ENCODE assay signal across 2 cellular contexts in genomic region chr16:59440-60059, GRCh38.
A peak's percentile ranks its signal among the peaks of the same experiment; 100 is the strongest.
TF ChIP-seq lines count a peak whose summit lies in the region.

No MANE protein-coding gene starts in this region.

TF ChIP-seq in GM12878, 131 proteins besides CTCF, POLR2A, EP300 and RAD21:
- no peak for TF ChIP-seq MEF2B (IDR thresholded peaks at IDR 0.05; ENCODE audit: partially characterized antibody, poor library complexity, severe bottlenecking)
- TF ChIP-seq CBFB (IDR thresholded peaks at IDR 0.05; ENCODE audit: low read depth): no peak
- TF ChIP-seq EED (IDR thresholded peaks at IDR 0.05; ENCODE audit: low read depth): no peak
- TF ChIP-seq ATF2 (IDR thresholded peaks at IDR 0.05; ENCODE audit: low read length): no peak
- TF ChIP-seq GATAD2B (conservative IDR thresholded peaks at IDR 0.05; ENCODE audit: low read depth): no peak

TF ChIP-seq in endothelial cell of umbilical vein, 7 proteins besides CTCF, POLR2A, EP300 and RAD21:
- peak; percentile 3 for TF ChIP-seq POLR2AphosphoS5 (IDR thresholded peaks at IDR 0.05; ENCODE audit: insufficient read depth, low read depth, low read length)
- TF ChIP-seq MYC (IDR thresholded peaks at IDR 0.05; ENCODE audit: low read depth, low read length): no peak
